Comparison of ENCODE assay signal across 11 cellular contexts in the genomic region with DNA sequence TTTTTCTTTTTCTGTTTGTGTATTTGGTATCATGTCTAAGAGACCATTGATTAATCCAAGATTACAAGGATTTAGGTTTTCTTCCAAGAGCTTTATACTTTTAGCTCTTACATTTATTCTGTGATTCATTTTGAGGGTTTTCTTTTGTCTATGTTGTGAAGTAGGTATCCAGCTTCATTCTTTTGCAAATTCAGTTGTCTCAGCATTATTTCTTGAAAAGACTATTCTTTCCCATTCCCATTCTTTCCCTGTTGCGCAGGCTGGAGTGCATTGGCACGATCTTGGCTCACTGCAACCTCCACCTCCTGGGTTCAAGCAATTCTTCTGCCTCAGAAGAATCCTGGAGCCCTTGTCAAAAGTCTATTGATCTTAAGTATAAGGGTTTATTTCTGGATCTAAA.
"Had no signal": no experiment of that assay in that cellular context is flagged by ENCODE, and none has a peak within 500 bp of the region (broad histone marks: within the 10 kb centered on the region; RNA-seq: fewer than 3 reads in every experiment).

No MANE protein-coding gene starts in this region.

- ATAC-seq: GM23338, HCT116 had no signal

- H3K4me3 ChIP-seq: GM23248, GM23338, HAP-1 had no signal

- H3K27ac ChIP-seq: GM23248 had no signal

- H3K36me3 ChIP-seq: HAP-1 had no signal

- H3K4me2 ChIP-seq: GM23338 had no signal

- H3K4me1 ChIP-seq: HAP-1 had no signal

- FAIRE-seq: H1, H54 had no signal

- H2AFZ ChIP-seq: GM23248, GM23338 had no signal

- H3K9me3 ChIP-seq: HAP-1 had no signal

- DNase-seq: GM23248, GOT3, H7, H9, HCEC 1CT, HFFc6 had no signal

- H3K9ac ChIP-seq: GM23248 had no signal
